Comparison of ENCODE assay signal across 8 cellular contexts in the genomic region with DNA sequence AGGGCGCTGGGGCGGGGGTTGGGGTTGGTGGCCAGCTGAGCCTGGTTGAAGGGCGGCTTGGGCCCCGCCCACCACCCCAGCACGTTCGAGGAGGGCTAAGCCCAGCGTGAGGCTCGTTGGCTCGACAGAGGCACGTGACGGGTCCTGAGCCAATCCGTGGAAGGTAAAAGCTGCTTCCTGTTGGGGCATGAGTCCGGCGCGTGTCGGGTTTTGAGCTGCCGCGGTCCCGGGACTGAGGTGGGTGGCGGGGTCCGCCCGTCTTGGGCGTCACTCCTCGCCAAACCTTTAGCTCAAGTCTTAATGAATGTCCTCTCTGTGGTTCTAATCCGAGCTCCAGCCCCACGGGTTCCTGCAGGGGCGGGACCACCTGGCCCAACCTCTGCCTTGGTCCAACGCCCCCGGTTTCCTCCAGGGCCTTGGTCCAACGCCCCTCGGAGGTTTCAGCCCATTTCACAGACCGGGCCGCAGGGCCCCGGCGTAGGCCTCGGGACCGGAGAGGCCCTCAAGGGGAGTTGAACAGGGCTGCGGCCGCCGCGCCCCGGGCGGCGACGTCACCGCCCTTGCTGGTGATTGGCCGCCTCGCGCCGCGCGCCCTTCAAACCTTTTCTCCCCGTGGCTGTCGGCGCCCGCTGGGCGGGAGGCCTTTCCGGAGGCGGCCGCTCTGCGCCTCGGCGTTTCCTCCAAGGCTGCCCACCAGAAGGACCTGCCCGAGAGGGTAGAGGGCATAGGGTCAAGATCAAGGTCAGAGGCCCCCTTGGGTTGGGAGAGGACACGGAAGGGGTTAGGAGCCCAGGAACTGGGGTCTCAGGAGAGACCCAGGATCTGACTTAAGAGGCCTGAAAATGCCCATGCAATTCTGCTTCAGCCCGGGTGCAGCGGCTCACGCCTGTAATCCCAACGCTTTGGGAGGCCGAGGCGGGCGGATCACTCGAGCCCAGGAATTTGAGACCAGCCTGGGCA. TPM values are rescaled to one million over a fixed set of nuclear protein-coding genes. Genes with fewer than 3 reads are reported as not detected.
A peak's percentile ranks its signal among the peaks of the same experiment; 100 is the strongest.
DNase-seq lines count a peak whose midpoint lies in the region; ATAC-seq and TF ChIP-seq lines count a peak whose summit lies in the region.

A gene with protein sequence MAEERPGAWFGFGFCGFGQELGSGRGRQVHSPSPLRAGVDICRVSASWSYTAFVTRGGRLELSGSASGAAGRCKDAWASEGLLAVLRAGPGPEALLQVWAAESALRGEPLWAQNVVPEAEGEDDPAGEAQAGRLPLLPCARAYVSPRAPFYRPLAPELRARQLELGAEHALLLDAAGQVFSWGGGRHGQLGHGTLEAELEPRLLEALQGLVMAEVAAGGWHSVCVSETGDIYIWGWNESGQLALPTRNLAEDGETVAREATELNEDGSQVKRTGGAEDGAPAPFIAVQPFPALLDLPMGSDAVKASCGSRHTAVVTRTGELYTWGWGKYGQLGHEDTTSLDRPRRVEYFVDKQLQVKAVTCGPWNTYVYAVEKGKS (plus strand): TSS at position 173 of the 960 bp plus-strand sequence. CDS start 1,851 bp downstream, outside the sequence.

- peak within 1 kb of the TSS; percentile 84 for H3K4me3 ChIP-seq in AG04450 (ENCODE audit: low read depth, low read length)
- H3K4me3 ChIP-seq in left lung = peak within 1 kb of the TSS; percentile 67 to 95

- peak; percentile 93 for ATAC-seq in GM19023 (IDR thresholded peaks at IDR 0.05; ENCODE audit: unreplicated experiment)
- ATAC-seq in HG03280 (IDR thresholded peaks at IDR 0.05; ENCODE audit: unreplicated experiment) = peak; percentile 89
- peak; percentile 95 for ATAC-seq in left lung

- intact Hi-C loops in left lung (cut with DNase I) = loop anchor here in 1 of 2 donors (5.0 to 10.0 kb wide), 2 partner anchors 80 to 317 kb away; no protein-coding TSS in a partner anchor

- no peaks in the 10 kb centered on the region for H3K27me3 ChIP-seq in AG04450 (ENCODE audit: control insufficient read depth, insufficient read depth, low read length)
- no peaks in the 10 kb centered on the region for H3K27me3 ChIP-seq in left lung

- CTCF ChIA-PET in AG04450 (lab: Charles Lee) = interaction anchor here (0.6 to 8.7 kb wide), 10 partner anchors 11 to 672 kb away, joined by 3 to 157 read pairs (median 28); a partner anchor contains a TSS

- peaks cover 0 to 44% of the 10 kb centered on the region in 2 donors for H3K36me3 ChIP-seq in left lung

- peak within 1 kb of the TSS; percentile 86 for H3K27ac ChIP-seq in AG04450 (ENCODE audit: low read depth, low read length)
- H3K27ac ChIP-seq in left lung = peak within 1 kb of the TSS; percentile 83 to 84

- POLR2A ChIA-PET in AG04450 (lab: Yijun Ruan, JAX) = interaction anchor here (0.7 to 2.4 kb wide), 5 partner anchors 11 to 317 kb away, joined by 3 to 26 read pairs (median 6); a partner anchor contains a TSS

- TF ChIP-seq CTCF in AG04450 (IDR thresholded peaks at IDR 0.05; ENCODE audit: low read depth, low read length) = no peak
- peak in 1 of 2 donors; percentile 11 for TF ChIP-seq CTCF in left lung (IDR thresholded peaks at IDR 0.05)

- H3K9me3 ChIP-seq in AG04450 (ENCODE audit: control insufficient read depth, insufficient read depth, low read length) (peaks cover 3% of the 10 kb centered on the region; the same call in 1 of the 2 replicates), left lung (no peaks in the 10 kb centered on the region)

- peaks cover 7 to 35% of the 10 kb centered on the region in 2 donors for H3K4me1 ChIP-seq in left lung

- DNase-seq in AG04450 (ENCODE audit: low read depth, low spot score) = peak; percentile 84
- peak; percentile 81 for DNase-seq in NCI-H524 treated with DMSO at 0.1 percent for 48 hours (lab: John Stamatoyannopoulos, UW)
- DNase-seq in activated CD4-positive, alpha-beta T cell treated with anti-CD3 and anti-CD28 coated beads, Interleukin-2, amount 50 U/mL, for 1 hour = peak; percentile 79
- DNase-seq in dermis blood vessel endothelial cell = peak; percentile 96
- peak; percentile 96 to 98 for DNase-seq in left lung
- DNase-seq in stimulated activated CD4-positive, alpha-beta T cell treated with anti-CD3 and anti-CD28 coated beads, Interleukin-2, amount 100 ng/mL, for 4 hours (ENCODE audit: low read depth) = peak; percentile 84

RNA-seq across cellular contexts. Expression of the gene that starts here (rescaled TPM):
- 5.6 and 6.1 TPM in 2 replicates for polyA plus RNA-seq in AG04450 (2011; rRNA removed)
- 2.8 and 3.8 TPM in 2 replicates for polyA minus RNA-seq in AG04450 (2011; rRNA and poly(A)+ RNA removed)
- total RNA-seq in dermis blood vessel endothelial cell = 6.8 and 12.4 TPM in 2 replicates
- total RNA-seq in left lung = 10 to 100 TPM in 1 of 2 donors, 1 to 10 TPM in 1; 9.8 to 12.5 TPM

Comparison
In these comparisons a context has a peak if more than half of its experiments do, and no peak if none do; other contexts are left out.
1. Peak in every context shown above with its lines: DNase-seq, ATAC-seq, H3K4me3 ChIP-seq and H3K27ac ChIP-seq.